20 cellular contexts compared by ENCODE assay signal in genomic region chr5:39411985-39412384, GRCh38. TPM values are rescaled to one million over a fixed set of nuclear protein-coding genes. Genes with fewer than 3 reads are reported as not detected.
"Had no signal": no experiment of that assay in that cellular context is flagged by ENCODE, and none has a peak within 500 bp of the region (broad histone marks: within the 10 kb centered on the region; RNA-seq: fewer than 3 reads in every experiment).

No MANE protein-coding gene starts in this region.

- H3K4me1 Mint-ChIP-seq: activated naive CD8-positive, alpha-beta T cell treated with anti-CD3 and anti-CD28 coated beads, Interleukin-2, amount 50 U/mL, for 24 hours; central memory CD8-positive, alpha-beta T cell; naive B cell; T-cell had no signal

- H3K27me3 ChIP-seq: foreskin keratinocyte, heart right ventricle, right lobe of liver, SJSA1, testis had no signal

- H3K27me3 Mint-ChIP-seq: progenitor cell of endocrine pancreas had no signal

- H3K4me3 Mint-ChIP-seq: activated CD4-positive, alpha-beta memory T cell treated with anti-CD3 and anti-CD28 coated beads for 36 hours; activated naive CD8-positive, alpha-beta T cell treated with anti-CD3 and anti-CD28 coated beads, Interleukin-2, amount 50 U/mL, for 24 hours; central memory CD8-positive, alpha-beta T cell; naive B cell; T-cell had no signal

- H3K36me3 Mint-ChIP-seq: activated CD4-positive, alpha-beta memory T cell treated with anti-CD3 and anti-CD28 coated beads for 36 hours; naive B cell; T-cell had no signal

- H3K36me3 ChIP-seq: right lobe of liver had no signal

- H3K9me3 Mint-ChIP-seq: activated CD4-positive, alpha-beta memory T cell treated with anti-CD3 and anti-CD28 coated beads for 36 hours; activated naive CD8-positive, alpha-beta T cell treated with anti-CD3 and anti-CD28 coated beads, Interleukin-2, amount 50 U/mL, for 24 hours; central memory CD8-positive, alpha-beta T cell; naive B cell; T-cell had no signal

- H3K27ac ChIP-seq: testis, VCaP had no signal

- H3K27ac Mint-ChIP-seq: activated CD4-positive, alpha-beta memory T cell treated with anti-CD3 and anti-CD28 coated beads for 36 hours; activated naive CD8-positive, alpha-beta T cell treated with anti-CD3 and anti-CD28 coated beads, Interleukin-2, amount 50 U/mL, for 24 hours; naive B cell; progenitor cell of endocrine pancreas; T-cell had no signal

- DNase-seq: activated CD4-positive, alpha-beta memory T cell treated with anti-CD3 and anti-CD28 coated beads for 36 hours; activated gamma-delta T cell treated with Interleukin-2 at 50 U/mL for 16 hours; activated naive CD8-positive, alpha-beta T cell treated with anti-CD3 and anti-CD28 coated beads, Interleukin-2, amount 50 U/mL, for 24 hours; activated T-cell treated with anti-CD3 and anti-CD28 coated beads, Interleukin-2, amount 50 U/mL, for 48 hours; foreskin keratinocyte; heart right ventricle; islet precursor cell; left ventricle myocardium superior; naive B cell; right lobe of liver; stimulated activated CD4-positive, alpha-beta T cell treated with anti-CD3 and anti-CD28 coated beads, Interleukin-2, amount 100 ng/mL, for 24 hours; stimulated activated naive CD8-positive, alpha-beta T cell treated with anti-CD3 and anti-CD28 coated beads, Interleukin-15, Interleukin-2, amounts not matched to agents 100 U/mL and 50 U/mL, for 24 hours; T-cell; T1000; testis had no signal

- H3K9me3 ChIP-seq: heart right ventricle, right lobe of liver, SJSA1, testis had no signal

- ATAC-seq: activated naive CD8-positive, alpha-beta T cell treated with anti-CD3 and anti-CD28 coated beads, Interleukin-2, amount 50 U/mL, for 24 hours; left ventricle myocardium superior; stimulated activated naive CD8-positive, alpha-beta T cell treated with anti-CD3 and anti-CD28 coated beads, Interleukin-15, Interleukin-2, amounts not matched to agents 100 U/mL and 50 U/mL, for 24 hours; T-cell had no signal

- H3K4me3 ChIP-seq: heart right ventricle, right lobe of liver, SJSA1, testis had no signal

RNA-seq across cellular contexts. Expression of gene DAB2, which starts 12.8 kb away (rescaled TPM):
- total RNA-seq: activated CD4-positive, alpha-beta memory T cell treated with anti-CD3 and anti-CD28 coated beads for 36 hours had no signal

RNA-seq across cellular contexts. Expression of gene C9, which starts 47.7 kb away (rescaled TPM):
- total RNA-seq: activated CD4-positive, alpha-beta memory T cell treated with anti-CD3 and anti-CD28 coated beads for 36 hours; esophagus mucosa; foreskin keratinocyte; left ventricle myocardium superior; progenitor cell of endocrine pancreas had no signal
- polyA plus RNA-seq: foreskin keratinocyte, heart right ventricle had no signal
